16 cellular contexts compared by ENCODE assay signal in the genomic region with DNA sequence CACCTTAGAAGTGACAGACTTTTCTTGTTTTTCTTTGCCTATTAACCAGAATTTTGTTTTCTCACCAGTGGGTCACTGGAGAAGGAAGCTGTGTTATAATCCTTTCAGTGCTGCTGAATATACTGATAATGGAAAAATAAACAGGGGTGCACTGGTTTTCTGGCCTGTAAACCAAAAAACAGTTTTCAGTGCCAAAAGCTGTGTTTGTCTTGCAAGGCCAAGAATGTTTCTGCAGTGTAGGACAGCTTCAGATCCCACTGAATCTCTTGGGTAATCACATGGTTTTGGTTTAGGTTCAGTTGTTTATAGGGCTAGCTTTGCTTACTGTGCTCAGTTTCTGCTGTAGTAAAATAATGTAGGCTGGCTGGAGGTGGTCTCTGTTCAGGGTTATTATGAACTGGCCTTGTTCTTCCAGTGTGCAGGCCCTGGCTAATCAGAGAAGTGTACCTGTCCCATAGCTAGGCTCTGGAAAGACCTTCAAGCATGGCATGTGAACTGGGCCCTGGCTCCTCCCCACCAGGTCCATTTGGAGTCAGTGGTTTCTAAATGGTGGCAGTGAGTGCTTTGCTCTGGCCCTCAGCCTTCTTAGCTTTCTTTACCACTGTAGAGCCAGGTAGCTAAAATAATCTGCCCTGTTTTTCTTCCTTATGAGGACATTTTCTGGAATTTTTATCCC. TPM values are rescaled to one million over a fixed set of nuclear protein-coding genes. Genes with fewer than 3 reads are reported as not detected.
DNase-seq lines count a peak whose midpoint lies in the region; ATAC-seq and TF ChIP-seq lines count a peak whose summit lies in the region.
"Had no signal": no experiment of that assay in that cellular context is flagged by ENCODE, and none has a peak within 500 bp of the region (broad histone marks: within the 10 kb centered on the region; RNA-seq: fewer than 3 reads in every experiment).

No MANE protein-coding gene starts in this region.

- peak; percentile 63 to 69 for ATAC-seq in right cardiac atrium
- ATAC-seq in stimulated activated naive B cell treated with anti-CD40 and anti-IgM and Interleukin-4, amounts not matched to agents 10 μg/mL and 1 μg/mL and 100 μg/mL, for 72 hours (replicated peaks), result no peak
- ATAC-seq in HG02759 (IDR thresholded peaks at IDR 0.05; ENCODE audit: unreplicated experiment), result no peak

- peaks cover 4 to 8% of the 10 kb centered on the region in 2 donors for H3K36me3 Mint-ChIP-seq in stimulated activated naive B cell treated with anti-CD40 and anti-IgM and Interleukin-4, amounts not matched to agents 10 μg/mL and 1 μg/mL and 100 μg/mL, for 72 hours
- H3K36me3 Mint-ChIP-seq: neural progenitor cell had no signal

- H3K4me2 ChIP-seq in BLaER1 treated with 17β-estradiol and CSF1 and Interleukin-3, amounts not matched to agents 10 nM and 100 nM, result peak overlapping the region in 7 of 11 experiments; percentile 3 to 48 (median 24); a peak in 10 of 22 replicates
- H3K4me2 ChIP-seq: neural progenitor cell had no signal

- no peaks in the 10 kb centered on the region; a peak in 1 of 22 replicates for H3K9me3 ChIP-seq in BLaER1 treated with 17β-estradiol and CSF1 and Interleukin-3, amounts not matched to agents 10 nM and 100 nM (replicated peaks in 1 of 11)
- H3K9me3 ChIP-seq in right cardiac atrium (ENCODE audit: control insufficient read depth, low read length), result no peaks in the 10 kb centered on the region

- no peak overlapping the region for H3K9ac ChIP-seq in BLaER1 treated with 17β-estradiol and CSF1 and Interleukin-3, amounts not matched to agents 10 nM and 100 nM
- H3K9ac ChIP-seq: neural progenitor cell had no signal

- peaks cover 0 to 5% (median 0%) of the 10 kb centered on the region in 11 experiments; a peak in 1 of 22 replicates for H3K36me3 ChIP-seq in BLaER1 treated with 17β-estradiol and CSF1 and Interleukin-3, amounts not matched to agents 10 nM and 100 nM
- H3K36me3 ChIP-seq: cardiac muscle cell, neural progenitor cell had no signal

- peak; percentile 58 to 76 for DNase-seq in cardiac fibroblast (ENCODE audit: low read depth in 2 of 2)
- DNase-seq in right cardiac atrium, result no peak
- no peak for DNase-seq in stimulated activated naive B cell treated with anti-CD40 and anti-IgM and Interleukin-4, amounts not matched to agents 10 μg/mL and 1 μg/mL and 100 μg/mL, for 72 hours
- DNase-seq in activated CD8-positive, alpha-beta memory T cell treated with anti-CD3 and anti-CD28 coated beads, Interleukin-2, amount 50 U/mL, for 4 hours, result no peak
- no peak for DNase-seq in NCI-H446 treated with DMSO at 0.1 percent for 48 hours (lab: John Stamatoyannopoulos, UW)
- DNase-seq in activated CD4-positive, CD25-positive, alpha-beta regulatory T cell treated with anti-CD3 and anti-CD28 coated beads, Interleukin-2, amount 50 U/mL, for 72 hours, result no peak
- DNase-seq: activated CD4-positive, CD25-positive, alpha-beta regulatory T cell; activated naive CD4-positive, alpha-beta T cell; DMS79 treated with DMSO at 0.1 percent for 48 hours; NCI-H187 treated with DMSO at 0.1 percent for 48 hours; stimulated activated naive CD4-positive, alpha-beta T cell had no signal

- H3K4me3 Mint-ChIP-seq in stimulated activated naive B cell treated with anti-CD40 and anti-IgM and Interleukin-4, amounts not matched to agents 10 μg/mL and 1 μg/mL and 100 μg/mL, for 72 hours, result no peak overlapping the region
- H3K4me3 Mint-ChIP-seq: neural progenitor cell had no signal

- peaks cover 0 to 5% of the 10 kb centered on the region in 2 donors for H3K9me3 Mint-ChIP-seq in stimulated activated naive B cell treated with anti-CD40 and anti-IgM and Interleukin-4, amounts not matched to agents 10 μg/mL and 1 μg/mL and 100 μg/mL, for 72 hours
- H3K9me3 Mint-ChIP-seq: neural progenitor cell had no signal

- no peak overlapping the region for H3K4me3 ChIP-seq in BLaER1 treated with 17β-estradiol and CSF1 and Interleukin-3, amounts not matched to agents 10 nM and 100 nM
- H3K4me3 ChIP-seq in cardiac fibroblast (replicated peaks in 1 of 2; ENCODE audit: low read depth in 2 of 2, low read length in 2 of 2) (no peak overlapping the region), right cardiac atrium (ENCODE audit: low read length) (no peak overlapping the region)
- H3K4me3 ChIP-seq: cardiac muscle cell, neural progenitor cell had no signal

- H3K27ac Mint-ChIP-seq in stimulated activated naive B cell treated with anti-CD40 and anti-IgM and Interleukin-4, amounts not matched to agents 10 μg/mL and 1 μg/mL and 100 μg/mL, for 72 hours, result peak overlapping the region; percentile 37
- H3K27ac Mint-ChIP-seq: neural progenitor cell had no signal

- no peaks in the 10 kb centered on the region for H3K27me3 ChIP-seq in BLaER1 treated with 17β-estradiol and CSF1 and Interleukin-3, amounts not matched to agents 10 nM and 100 nM
- H3K27me3 ChIP-seq in right cardiac atrium (ENCODE audit: control insufficient read depth, insufficient read depth), result no peaks in the 10 kb centered on the region
- H3K27me3 ChIP-seq: cardiac muscle cell, neural progenitor cell had no signal

- no peaks in the 10 kb centered on the region for H3K27me3 Mint-ChIP-seq in stimulated activated naive B cell treated with anti-CD40 and anti-IgM and Interleukin-4, amounts not matched to agents 10 μg/mL and 1 μg/mL and 100 μg/mL, for 72 hours

- intact Hi-C loops in right cardiac atrium (cut with DNase I), result no loop called here

- peaks cover 43 to 55% (median 48%) of the 10 kb centered on the region in 10 experiments for H3K4me1 ChIP-seq in BLaER1 treated with 17β-estradiol and CSF1 and Interleukin-3, amounts not matched to agents 10 nM and 100 nM
- H3K4me1 ChIP-seq in right cardiac atrium (ENCODE audit: control insufficient read depth, insufficient read depth, low read length), result peaks cover 10% of the 10 kb centered on the region
- H3K4me1 ChIP-seq: neural progenitor cell had no signal

- H3K4me1 Mint-ChIP-seq in stimulated activated naive B cell treated with anti-CD40 and anti-IgM and Interleukin-4, amounts not matched to agents 10 μg/mL and 1 μg/mL and 100 μg/mL, for 72 hours, result peaks cover 31 to 66% of the 10 kb centered on the region in 2 donors

- no peak overlapping the region for H3K27ac ChIP-seq in BLaER1 treated with 17β-estradiol and CSF1 and Interleukin-3, amounts not matched to agents 10 nM and 100 nM
- H3K27ac ChIP-seq in right cardiac atrium (ENCODE audit: low read length), result peak overlapping the region; percentile 3
- H3K27ac ChIP-seq: cardiac muscle cell, epithelial cell of prostate, neural progenitor cell had no signal

- no peak for TF ChIP-seq CTCF in cardiac fibroblast (IDR thresholded peaks at IDR 0.05; ENCODE audit: low read depth, low read length)

- peaks cover 0 to 74% (median 0%) of the 10 kb centered on the region in 11 experiments; a peak in 9 of 22 replicates for H4K20me1 ChIP-seq in BLaER1 treated with 17β-estradiol and CSF1 and Interleukin-3, amounts not matched to agents 10 nM and 100 nM

RNA-seq across cellular contexts. Expression of a gene that starts 18.7 kb away (rescaled TPM):
- total RNA-seq in right cardiac atrium, result 10 to 100 TPM; 17.1 to 24.7 (median 19.6) TPM
- polyA plus RNA-seq in right cardiac atrium, result 11.5 TPM

Comparison
In these comparisons a context has a peak if more than half of its experiments do, and no peak if none do; other contexts are left out.
1. DNase-seq: peak in cardiac fibroblast (2 of 2); none in right cardiac atrium (0 of 3), stimulated activated naive B cell treated with anti-CD40 and anti-IgM and Interleukin-4, amounts not matched to agents 10 μg/mL and 1 μg/mL and 100 μg/mL, for 72 hours (single experiment), activated CD8-positive, alpha-beta memory T cell treated with anti-CD3 and anti-CD28 coated beads, Interleukin-2, amount 50 U/mL, for 4 hours (single experiment), NCI-H446 treated with DMSO at 0.1 percent for 48 hours (single experiment) and activated CD4-positive, CD25-positive, alpha-beta regulatory T cell treated with anti-CD3 and anti-CD28 coated beads, Interleukin-2, amount 50 U/mL, for 72 hours (single experiment).
2. ATAC-seq: peak in right cardiac atrium (2 of 2); none in stimulated activated naive B cell treated with anti-CD40 and anti-IgM and Interleukin-4, amounts not matched to agents 10 μg/mL and 1 μg/mL and 100 μg/mL, for 72 hours (0 of 2) and HG02759 (single experiment).